ENCODE assay signal across 1 cellular context in genomic region chr6:170164271-170164900, GRCh38.
TF ChIP-seq lines count a peak whose summit lies in the region.

No MANE protein-coding gene starts in this region.

TF ChIP-seq in H1, 55 proteins besides CTCF, POLR2A, EP300 and RAD21 (continued from another document):
- no peak for TF ChIP-seq BACH1 (IDR thresholded peaks at IDR 0.05; ENCODE audit: low read length)
